Comparison of ENCODE assay signal across 8 cellular contexts in the genomic region with DNA sequence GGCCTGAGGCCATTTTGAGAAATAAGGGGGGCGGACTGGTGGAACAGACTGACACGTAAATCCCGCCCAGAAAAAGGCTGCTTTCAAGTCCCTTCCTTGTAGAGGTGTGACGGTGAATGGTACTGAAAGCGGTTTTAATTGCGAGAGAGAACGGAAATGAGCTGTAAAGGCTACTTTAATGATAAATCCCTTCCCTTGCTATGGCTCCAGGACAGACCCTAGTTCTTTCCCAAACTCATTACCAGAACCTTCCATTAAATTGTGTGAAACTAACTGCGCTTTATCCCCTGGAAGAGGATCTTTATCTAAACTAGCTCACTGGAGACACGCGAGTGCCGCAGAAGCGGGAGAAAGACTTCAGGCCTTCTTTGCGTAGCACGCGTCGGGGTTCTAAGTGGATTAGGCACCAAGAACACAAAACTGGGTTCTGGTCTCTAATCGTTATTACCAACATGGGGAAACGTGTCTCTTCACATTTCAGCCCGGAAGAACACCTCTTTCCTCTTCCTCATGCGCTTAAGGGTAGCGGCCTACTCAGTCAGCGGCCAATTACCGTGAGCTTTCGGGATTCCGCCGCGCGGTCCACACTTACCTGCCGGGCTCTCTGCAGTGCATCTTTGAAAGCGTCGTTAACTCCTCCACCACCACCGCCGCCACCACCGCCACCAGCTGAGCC. TPM values are rescaled to one million over a fixed set of nuclear protein-coding genes. Genes with fewer than 3 reads are reported as not detected.
A peak's percentile ranks its signal among the peaks of the same experiment; 100 is the strongest.
DNase-seq lines count a peak whose midpoint lies in the region; ATAC-seq, FAIRE-seq and TF ChIP-seq lines count a peak whose summit lies in the region.

No MANE protein-coding gene starts in this region.

- intact Hi-C loops in CD4-positive, alpha-beta T cell (cut with DNase I, micrococcal nuclease), result loop anchor here (1.0 to 10.0 kb wide), 5 partner anchors 8 to 294 kb away; partner anchors contain the start of genes MIGA1 (in 1 of the 2), USP33 (in 1 of the 2) and ZZZ3 (in 1 of the 2)

- peak overlapping the region; percentile 100 for H3K9ac ChIP-seq in H1 (replicated peaks in 1 of 4; ENCODE audit: extremely low read depth in 1 of 4, low read depth in 3 of 4, low read length in 3 of 4)

- H3K18ac ChIP-seq in H1 (ENCODE audit: extremely low read depth, low read length), result peak overlapping the region; percentile 94

- peaks cover 0 to 34% (median 0%) of the 10 kb centered on the region in 4 experiments; a peak in 2 of 8 replicates for H3K36me3 ChIP-seq in H1 (ENCODE audit: control insufficient read depth in 2 of 4, insufficient read depth in 4 of 4, low read length in 3 of 4)

- H3K14ac ChIP-seq in H1 (ENCODE audit: insufficient read length), result peak overlapping the region; percentile 57

- TF ChIP-seq POLR2A in H1 (IDR thresholded peaks at IDR 0.05; ENCODE audit: control extremely low read depth in 1 of 2, low read depth in 2 of 2, low read length in 2 of 2), result peak; percentile 83 to 88

- no peak overlapping the region; the same call in 1 of the 2 replicates for H2AFZ ChIP-seq in H1 (ENCODE audit: low read length)

- peaks cover 14 to 26% of the 10 kb centered on the region in 2 experiments for H4K20me1 ChIP-seq in H1 (replicated peaks in 1 of 2; ENCODE audit: control insufficient read depth in 1 of 2, insufficient read depth in 2 of 2, low read length in 2 of 2)

- H3K23ac ChIP-seq in H1 (ENCODE audit: insufficient read length), result no peak overlapping the region

- peak overlapping the region; percentile 82 for H3K56ac ChIP-seq in H1 (replicated peaks; ENCODE audit: insufficient read length, low read depth, low read length)

- no peaks in the 10 kb centered on the region for H3K9me3 ChIP-seq in CD4-positive, alpha-beta T cell (ENCODE audit: control insufficient read depth, low read length)
- H3K9me3 ChIP-seq in H1 (ENCODE audit: insufficient read depth in 2 of 2, low read depth in 1 of 2, low read length in 1 of 2), result no peaks in the 10 kb centered on the region

- H4K91ac ChIP-seq in H1 (replicated peaks; ENCODE audit: insufficient read length, low read length), result peak overlapping the region; percentile 71

- peaks cover 41% of the 10 kb centered on the region for H3K4me1 Mint-ChIP-seq in CD4-positive, alpha-beta T cell (ENCODE audit: low read depth)
- H3K4me1 Mint-ChIP-seq in activated CD4-positive, alpha-beta memory T cell treated with anti-CD3 and anti-CD28 coated beads, Interleukin-2, amount 10 ng/mL, durations not matched to agents 7 days and 5 days, result peaks cover 45% of the 10 kb centered on the region

- H3K9me3 Mint-ChIP-seq in CD4-positive, alpha-beta T cell, result no peaks in the 10 kb centered on the region
- no peaks in the 10 kb centered on the region for H3K9me3 Mint-ChIP-seq in activated CD4-positive, alpha-beta memory T cell treated with anti-CD3 and anti-CD28 coated beads, Interleukin-2, amount 10 ng/mL, durations not matched to agents 7 days and 5 days

- peak overlapping the region; percentile 95 to 100 (median 99) for H3K4me3 ChIP-seq in H1 (ENCODE audit: extremely low read depth in 1 of 4, insufficient read depth in 2 of 4, low read depth in 3 of 4, low read length in 4 of 4)

- peaks cover 7% of the 10 kb centered on the region; the same call in 1 of the 2 replicates for H3K23me2 ChIP-seq in H1 (ENCODE audit: low read depth, low read length)

- H3K4me2 ChIP-seq in H1 (ENCODE audit: insufficient read depth in 1 of 2, low read depth in 2 of 2, low read length in 2 of 2), result peak overlapping the region; percentile 73 to 78

- 0 out of 2 replicates have a peak overlapping the region, but pooled peaks have one; percentile 14 for H2BK15ac ChIP-seq in H1 (ENCODE audit: low read length)

- H3K79me2 ChIP-seq in H1 (ENCODE audit: control insufficient read depth in 1 of 2, insufficient read depth in 2 of 2, low read length in 2 of 2), result peaks cover 43 to 90% of the 10 kb centered on the region in 2 experiments

- peaks cover 30% of the 10 kb centered on the region for H3K36me3 Mint-ChIP-seq in CD4-positive, alpha-beta T cell (ENCODE audit: low read depth)
- peaks cover 41% of the 10 kb centered on the region for H3K36me3 Mint-ChIP-seq in activated CD4-positive, alpha-beta memory T cell treated with anti-CD3 and anti-CD28 coated beads, Interleukin-2, amount 10 ng/mL, durations not matched to agents 7 days and 5 days (ENCODE audit: low read depth)

- TF ChIP-seq CTCF in CD4-positive, alpha-beta T cell (IDR thresholded peaks at IDR 0.05), result no peak
- TF ChIP-seq CTCF in H1 (IDR thresholded peaks at IDR 0.05; ENCODE audit: control extremely low read depth in 1 of 3, insufficient read depth in 1 of 3, low read depth in 1 of 3, low read length in 3 of 3), result no peak

- peak; percentile 55 for ATAC-seq in CD4-positive, alpha-beta T cell (ENCODE audit: poor library complexity)
- ATAC-seq in GM19455 (IDR thresholded peaks at IDR 0.05; ENCODE audit: unreplicated experiment), result peak; percentile 74
- peak; percentile 69 for ATAC-seq in HG03571 (IDR thresholded peaks at IDR 0.05; ENCODE audit: unreplicated experiment)

- peak overlapping the region; percentile 99; the same call in 1 of the 2 replicates for H4K8ac ChIP-seq in H1 (ENCODE audit: extremely low read depth, insufficient read depth, low read length)

- H2AK5ac ChIP-seq in H1 (ENCODE audit: low read depth, low read length), result peak overlapping the region; percentile 91; the same call in 1 of the 2 replicates

- H2BK120ac ChIP-seq in H1 (replicated peaks; ENCODE audit: low read depth, low read length), result peak overlapping the region; percentile 17

- peak overlapping the region; percentile 97 for H3K4ac ChIP-seq in H1 (replicated peaks; ENCODE audit: insufficient read length, low read depth, low read length)

- no peak for TF ChIP-seq RAD21 in H1 (IDR thresholded peaks at IDR 0.05 in 1 of 2, conservative IDR thresholded peaks at IDR 0.05 in 1 of 2; ENCODE audit: low read depth in 2 of 2, low read length in 2 of 2)

- no peaks in the 10 kb centered on the region for H3K27me3 ChIP-seq in CD4-positive, alpha-beta T cell (ENCODE audit: control insufficient read depth, insufficient read depth, low read length)
- H3K27me3 ChIP-seq in H1 (replicated peaks in 1 of 4; ENCODE audit: control insufficient read depth in 3 of 4, extremely low read depth in 1 of 4, insufficient read depth in 3 of 4, low read length in 3 of 4), result no peaks in the 10 kb centered on the region

- no peak overlapping the region for H2BK20ac ChIP-seq in H1 (ENCODE audit: low read length)

- CTCF ChIA-PET in CD4-positive, alpha-beta T cell (lab: Charles Lee), result interaction anchor here (0.8 to 3.1 kb wide), 4 partner anchors 14 to 295 kb away, joined by 3 to 19 read pairs (median 8); partner anchors contain the start of genes DNAJB4 and ZZZ3
- CTCF ChIA-PET in activated CD4-positive, alpha-beta memory T cell treated with anti-CD3 and anti-CD28 coated beads, Interleukin-2, amount 10 ng/mL, durations not matched to agents 7 days and 5 days (lab: Charles Lee), result interaction anchor here (0.7 to 2.4 kb wide), 11 partner anchors 10 to 671 kb away, joined by 3 to 27 read pairs (median 3); partner anchors contain the start of genes DNAJB4, IFI44 and IFI44L
- CTCF ChIA-PET in H1 (lab: Charles Lee; ENCODE audit: partially characterized antibody), result interaction anchor here (0.8 to 3.5 kb wide), 5 partner anchors 14 to 136 kb away, joined by 3 to 20 read pairs (median 3); partner anchors contain the start of gene NEXN

- H3K79me1 ChIP-seq in H1 (ENCODE audit: low read depth, low read length), result no peaks in the 10 kb centered on the region; the same call in 1 of the 2 replicates

- POLR2A ChIA-PET in CD4-positive, alpha-beta T cell (lab: Charles Lee), result interaction anchor here (0.6 to 8.1 kb wide), 29 partner anchors 10 to 1711 kb away, joined by 3 to 419 read pairs (median 5); partner anchors contain the start of genes DNAJB4, GIPC2, IFI44 and MIGA1
- POLR2A ChIA-PET in activated CD4-positive, alpha-beta memory T cell treated with anti-CD3 and anti-CD28 coated beads, Interleukin-2, amount 10 ng/mL, durations not matched to agents 7 days and 5 days (lab: Charles Lee), result interaction anchor here (0.8 to 20.5 kb wide), 25 partner anchors 8 to 673 kb away, joined by 3 to 671 read pairs (median 6); partner anchors contain the start of genes DNAJB4, IFI44, IFI44L and MIGA1
- POLR2A ChIA-PET in H1 (lab: Charles Lee; ENCODE audit: partially characterized antibody), result interaction anchor here (0.8 to 9.3 kb wide), 39 partner anchors 7 to 296 kb away, joined by 3 to 180 read pairs (median 4); partner anchors contain the start of genes DNAJB4, GIPC2, MIGA1 and NEXN

- H3K27ac Mint-ChIP-seq in CD4-positive, alpha-beta T cell, result no peak overlapping the region
- no peak overlapping the region for H3K27ac Mint-ChIP-seq in activated CD4-positive, alpha-beta memory T cell treated with anti-CD3 and anti-CD28 coated beads, Interleukin-2, amount 10 ng/mL, durations not matched to agents 7 days and 5 days

- peak overlapping the region; percentile 95 for H4K5ac ChIP-seq in H1 (ENCODE audit: insufficient read length, low read depth, low read length)

- H2BK5ac ChIP-seq in H1 (ENCODE audit: low read depth, low read length), result peak overlapping the region; percentile 99

- no peak for FAIRE-seq in H1 (lab: Jason Lieb, UNC)

- DNase-seq in CD4-positive, alpha-beta T cell, result peak; percentile 46 to 80 (median 54)
- DNase-seq in NCI-H774 (lab: John Stamatoyannopoulos, UW) (peak; percentile 82), H1 (ENCODE audit: low read depth in 1 of 2, low spot score in 2 of 2) (peak in 1 of 2 experiments; percentile 34), midbrain (lab: John Stamatoyannopoulos, UW) (peak; percentile 81)
- peak; percentile 84 for DNase-seq in activated CD4-positive, alpha-beta memory T cell treated with anti-CD3 and anti-CD28 coated beads, Interleukin-2, amount 10 ng/mL, durations not matched to agents 7 days and 5 days
- peak; percentile 38 to 58 for DNase-seq in stimulated activated CD8-positive, alpha-beta memory T cell treated with anti-CD3 and anti-CD28 coated beads, Interleukin-2, amount 100 ng/mL, for 1 hour (ENCODE audit: low read depth in 2 of 2)

- TF ChIP-seq EP300 in H1 (IDR thresholded peaks at IDR 0.05; ENCODE audit: borderline replicate concordance in 1 of 2, low read depth in 2 of 2, low read length in 2 of 2), result 0 out of 3 replicates have a peak, but pooled peaks of 1 of the 2 experiments have one; percentile 21

- H3K4me3 Mint-ChIP-seq in CD4-positive, alpha-beta T cell, result no peak overlapping the region
- H3K4me3 Mint-ChIP-seq in activated CD4-positive, alpha-beta memory T cell treated with anti-CD3 and anti-CD28 coated beads, Interleukin-2, amount 10 ng/mL, durations not matched to agents 7 days and 5 days, result no peak overlapping the region

- H3K4me1 ChIP-seq in H1 (replicated peaks in 1 of 4; ENCODE audit: control insufficient read depth in 3 of 4, insufficient read depth in 4 of 4, low read length in 3 of 4), result peaks cover 0 to 12% (median 7%) of the 10 kb centered on the region in 4 experiments; a peak in 3 of 7 replicates

- peak overlapping the region; percentile 86; the same call in 1 of the 2 replicates for H2BK12ac ChIP-seq in H1 (ENCODE audit: low read depth, low read length)

- 1% methylated on average over 28 of the region's 34 CpGs; no CpG with 5 or more reads in 1 of the 2 experiments for WGBS in H1 (ENCODE audit: extremely low coverage in 1 of 2, insufficient coverage in 1 of 2, insufficient read length in 1 of 2, insufficient replicate concordance in 2 of 2, low coverage in 1 of 2, low lambda C conversion rate in 2 of 2, missing lambda C conversion rate in 1 of 2), 2 experiments

- H3K27me3 Mint-ChIP-seq in CD4-positive, alpha-beta T cell, result no peaks in the 10 kb centered on the region
- H3K27me3 Mint-ChIP-seq in activated CD4-positive, alpha-beta memory T cell treated with anti-CD3 and anti-CD28 coated beads, Interleukin-2, amount 10 ng/mL, durations not matched to agents 7 days and 5 days, result no peaks in the 10 kb centered on the region

- H3K27ac ChIP-seq in CD4-positive, alpha-beta T cell (ENCODE audit: low read depth, low read length), result peak overlapping the region; percentile 99
- peak overlapping the region; percentile 98 for H3K27ac ChIP-seq in H1 (ENCODE audit: low read depth, low read length)

RNA-seq across cellular contexts. Expression of gene FUBP1, which starts 0.4 kb away (rescaled TPM):
- 100 to 1,000 TPM; 196 to 202 TPM for total RNA-seq in CD4-positive, alpha-beta T cell
- total RNA-seq in activated CD4-positive, alpha-beta memory T cell treated with anti-CD3 and anti-CD28 coated beads, Interleukin-2, amount 10 ng/mL, durations not matched to agents 7 days and 5 days, result 100 to 1,000 TPM; 182 to 185 TPM
- total RNA-seq in H1 (2021; fragmentation: NEBNext Ultra II Directional; extraction: Animal tissue kit (Norgen Biotek cat#: 25700)), result 201 and 206 TPM in 2 replicates
- 184 and 224 TPM in 2 replicates for polyA plus RNA-seq in H1 (2011; rRNA removed)
- 191 TPM for polyA plus RNA-seq in H1 (2011; cell fraction: cytosol; rRNA removed)
- polyA plus RNA-seq in H1 (2011; cell fraction: nucleus; rRNA removed), result 343 TPM
- polyA plus RNA-seq in H1 (2012, experiment 1 of 2), result 166 to 259 TPM (median 197 TPM) in 4 replicates
- polyA plus RNA-seq in H1 (2012, experiment 2 of 2), result 45.4 TPM
- 217 TPM for polyA plus RNA-seq in H1 (2013, experiment 1 of 2)
- 211 TPM for polyA plus RNA-seq in H1 (2013, experiment 2 of 2)
- polyA minus RNA-seq in H1 (2011; rRNA and poly(A)+ RNA removed), result 237 and 251 TPM in 2 replicates
- polyA minus RNA-seq in H1 (2011; cell fraction: cytosol; rRNA and poly(A)+ RNA removed), result 148 TPM
- polyA minus RNA-seq in H1 (2011; cell fraction: nucleus; rRNA and poly(A)+ RNA removed), result 356 TPM

RNA-seq across cellular contexts. Expression of gene DNAJB4, which starts 26.3 kb away (rescaled TPM):
- total RNA-seq in CD4-positive, alpha-beta T cell, result 10 to 100 TPM; 19.2 to 22.7 TPM
- 10 to 100 TPM; 12.9 to 16.2 TPM for total RNA-seq in activated CD4-positive, alpha-beta memory T cell treated with anti-CD3 and anti-CD28 coated beads, Interleukin-2, amount 10 ng/mL, durations not matched to agents 7 days and 5 days
- total RNA-seq in H1 (2021; fragmentation: NEBNext Ultra II Directional; extraction: Animal tissue kit (Norgen Biotek cat#: 25700)), result 20.2 and 21.8 TPM in 2 replicates
- 5.7 and 6.6 TPM in 2 replicates for polyA plus RNA-seq in H1 (2011; rRNA removed)
- polyA plus RNA-seq in H1 (2011; cell fraction: cytosol; rRNA removed), result 13.8 TPM
- polyA plus RNA-seq in H1 (2011; cell fraction: nucleus; rRNA removed), result 6.9 TPM
- polyA plus RNA-seq in H1 (2012, experiment 1 of 2), result 16.5 to 22.0 TPM (median 17.5 TPM) in 4 replicates
- polyA plus RNA-seq in H1 (2012, experiment 2 of 2), result 2.2 TPM
- 10.6 TPM for polyA plus RNA-seq in H1 (2013, experiment 1 of 2)
- 10.2 TPM for polyA plus RNA-seq in H1 (2013, experiment 2 of 2)
- polyA minus RNA-seq in H1 (2011; rRNA and poly(A)+ RNA removed), result 6.6 and 8.5 TPM in 2 replicates
- polyA minus RNA-seq in H1 (2011; cell fraction: cytosol; rRNA and poly(A)+ RNA removed), result 6.3 TPM
- 17.7 TPM for polyA minus RNA-seq in H1 (2011; cell fraction: nucleus; rRNA and poly(A)+ RNA removed)
